Comparison of ENCODE assay signal across 8 cellular contexts in the genomic region with DNA sequence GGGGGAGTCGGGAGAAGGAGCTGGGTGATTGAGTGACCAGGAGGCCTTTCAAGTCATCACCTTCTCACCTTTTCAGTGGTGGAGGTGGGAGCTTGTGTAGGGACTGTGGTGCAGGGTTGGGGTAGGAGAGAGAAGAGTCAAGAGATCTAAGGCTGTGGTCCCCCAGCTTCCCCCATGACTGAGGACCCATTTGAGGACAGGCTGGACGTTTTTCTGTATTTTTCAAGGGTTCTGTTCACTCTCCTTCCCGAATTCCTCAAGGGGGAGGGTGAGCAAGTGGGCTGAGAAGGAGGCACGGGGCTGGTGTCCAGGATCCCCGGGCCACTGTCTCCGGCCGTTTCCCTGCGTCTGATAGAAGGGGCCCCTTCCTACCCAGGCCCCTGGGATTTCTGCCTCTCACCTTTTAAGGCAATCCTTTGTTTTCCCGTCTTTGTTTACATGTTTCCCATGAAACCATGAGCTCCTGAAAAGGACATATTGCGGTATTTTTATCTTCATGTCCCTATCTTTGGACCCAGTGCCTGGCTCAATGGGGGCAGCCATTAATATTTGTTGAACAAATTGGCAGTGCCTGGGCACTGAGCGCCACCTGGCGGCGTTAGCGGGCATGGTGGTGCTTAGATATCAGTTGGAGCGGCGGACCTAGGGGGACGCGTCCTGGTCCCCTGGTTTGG. TPM values are rescaled to one million over a fixed set of nuclear protein-coding genes. Genes with fewer than 3 reads are reported as not detected.
DNase-seq lines count a peak whose midpoint lies in the region; ATAC-seq, FAIRE-seq and TF ChIP-seq lines count a peak whose summit lies in the region.

No MANE protein-coding gene starts in this region.

- no CpG with 5 or more reads among the region's 18 CpGs for WGBS in mesendoderm (ENCODE audit: extremely low coverage, insufficient coverage, low lambda C conversion rate)

- H3K4me1 Mint-ChIP-seq in activated CD4-positive, alpha-beta memory T cell treated with anti-CD3 and anti-CD28 coated beads, Interleukin-2, amount 10 ng/mL, durations not matched to agents 7 days and 5 days: peaks cover 50% of the 10 kb centered on the region

- no peak overlapping the region for H3K23ac ChIP-seq in mesendoderm (ENCODE audit: low read length)

- H3K56ac ChIP-seq in mesendoderm (ENCODE audit: low read length): no peak overlapping the region

- H3K27me3 ChIP-seq in mesendoderm (ENCODE audit: insufficient read depth, low read length, poor library complexity): peaks cover 5% of the 10 kb centered on the region

- H3K27me3 Mint-ChIP-seq in activated CD4-positive, alpha-beta memory T cell treated with anti-CD3 and anti-CD28 coated beads, Interleukin-2, amount 10 ng/mL, durations not matched to agents 7 days and 5 days: peaks cover 21% of the 10 kb centered on the region

- no peak overlapping the region for H2BK15ac ChIP-seq in mesendoderm (replicated peaks; ENCODE audit: low read depth)

- H3K4me2 ChIP-seq in mesendoderm (ENCODE audit: low read length): no peak overlapping the region

- no peaks in the 10 kb centered on the region for H3K79me1 ChIP-seq in mesendoderm (ENCODE audit: low read length)

- H3K79me2 ChIP-seq in mesendoderm (ENCODE audit: control insufficient read depth, insufficient read depth, low read length): no peaks in the 10 kb centered on the region

- H2AK5ac ChIP-seq in mesendoderm (ENCODE audit: low read length): no peak overlapping the region

- H3K36me3 Mint-ChIP-seq in activated CD4-positive, alpha-beta memory T cell treated with anti-CD3 and anti-CD28 coated beads, Interleukin-2, amount 10 ng/mL, durations not matched to agents 7 days and 5 days (ENCODE audit: low read depth): no peaks in the 10 kb centered on the region

- POLR2A ChIA-PET in activated CD4-positive, alpha-beta memory T cell treated with anti-CD3 and anti-CD28 coated beads, Interleukin-2, amount 10 ng/mL, durations not matched to agents 7 days and 5 days (lab: Charles Lee): interaction anchor here (0.8 kb wide), 1 partner anchor 89 kb away, joined by 3 read pairs; no protein-coding TSS in a partner anchor

- H4K8ac ChIP-seq in mesendoderm (ENCODE audit: low read depth, low read length): no peak overlapping the region

- CTCF ChIA-PET in activated CD4-positive, alpha-beta memory T cell treated with anti-CD3 and anti-CD28 coated beads, Interleukin-2, amount 10 ng/mL, durations not matched to agents 7 days and 5 days (lab: Charles Lee): interaction anchor here (0.6 to 11.8 kb wide), 13 partner anchors 9 to 89 kb away, joined by 3 to 128 read pairs (median 7); a partner anchor contains a TSS

- no peak overlapping the region for H2BK5ac ChIP-seq in mesendoderm (ENCODE audit: low read length)

- no peaks in the 10 kb centered on the region for H3K9me3 Mint-ChIP-seq in activated CD4-positive, alpha-beta memory T cell treated with anti-CD3 and anti-CD28 coated beads, Interleukin-2, amount 10 ng/mL, durations not matched to agents 7 days and 5 days

- no peak overlapping the region for H3K18ac ChIP-seq in mesendoderm (ENCODE audit: low read length)

- peak; percentile 95 for FAIRE-seq in GM19239 (lab: Jason Lieb, UNC)

- H3K4me3 ChIP-seq in AG09309 (ENCODE audit: control insufficient read depth, low read depth, low read length): no peak overlapping the region
- no peak overlapping the region for H3K4me3 ChIP-seq in mesendoderm (ENCODE audit: low read length)

- no peak overlapping the region for H3K4ac ChIP-seq in mesendoderm (ENCODE audit: low read depth, low read length)

- H3K4me3 Mint-ChIP-seq in activated CD4-positive, alpha-beta memory T cell treated with anti-CD3 and anti-CD28 coated beads, Interleukin-2, amount 10 ng/mL, durations not matched to agents 7 days and 5 days: no peak overlapping the region

- no peak overlapping the region for H2BK120ac ChIP-seq in mesendoderm (ENCODE audit: low read depth, low read length)

- no peak overlapping the region for H3K9ac ChIP-seq in mesendoderm (ENCODE audit: low read length)

- peak overlapping the region; percentile 34 for H3K27ac Mint-ChIP-seq in activated CD4-positive, alpha-beta memory T cell treated with anti-CD3 and anti-CD28 coated beads, Interleukin-2, amount 10 ng/mL, durations not matched to agents 7 days and 5 days

- no peak for ATAC-seq in HG03159 (IDR thresholded peaks at IDR 0.05; ENCODE audit: unreplicated experiment)

- H4K5ac ChIP-seq in mesendoderm (ENCODE audit: low read length): no peak overlapping the region

- peak; percentile 94 for TF ChIP-seq CTCF in AG09309 (IDR thresholded peaks at IDR 0.05; ENCODE audit: control insufficient read depth, insufficient read depth, low read depth, low read length, missing control alignments)

- H3K36me3 ChIP-seq in mesendoderm (ENCODE audit: control insufficient read depth, insufficient read depth, low read length): no peaks in the 10 kb centered on the region

- H3K27ac ChIP-seq in mesendoderm (ENCODE audit: low read depth, low read length): no peak overlapping the region

- DNase-seq in AG09309 (ENCODE audit: low read depth) (no peak), GM19239 (ENCODE audit: insufficient read length, low spot score) (peak; percentile 51), NCI-H524 treated with DMSO at 0.1 percent for 48 hours (lab: John Stamatoyannopoulos, UW) (peak; percentile 43), mesendoderm (peak; percentile 62)
- DNase-seq in activated CD4-positive, alpha-beta memory T cell treated with anti-CD3 and anti-CD28 coated beads, Interleukin-2, amount 10 ng/mL, durations not matched to agents 7 days and 5 days: peak; percentile 79
- peak; percentile 67 for DNase-seq in effector CD4-positive, alpha-beta T cell
- peak; percentile 41 to 49 for DNase-seq in stimulated activated CD8-positive, alpha-beta memory T cell treated with anti-CD3 and anti-CD28 coated beads, Interleukin-2, amount 100 ng/mL, for 1 hour (ENCODE audit: low read depth in 2 of 2)

- peaks cover 7% of the 10 kb centered on the region for H3K4me1 ChIP-seq in mesendoderm (ENCODE audit: control insufficient read depth, low read depth, low read length)

RNA-seq across cellular contexts. Expression of a gene that starts 9.2 kb away (rescaled TPM):
- 10 to 100 TPM; 69.5 to 74.2 TPM for total RNA-seq in activated CD4-positive, alpha-beta memory T cell treated with anti-CD3 and anti-CD28 coated beads, Interleukin-2, amount 10 ng/mL, durations not matched to agents 7 days and 5 days
- 0.03 TPM for polyA plus RNA-seq in mesendoderm (2013, experiment 1 of 2)
- 0.03 TPM for polyA plus RNA-seq in mesendoderm (2013, experiment 2 of 2)

RNA-seq across cellular contexts. Expression of a gene that starts 25.4 kb away (rescaled TPM):
- total RNA-seq in activated CD4-positive, alpha-beta memory T cell treated with anti-CD3 and anti-CD28 coated beads, Interleukin-2, amount 10 ng/mL, durations not matched to agents 7 days and 5 days: 1 to 10 TPM in 1 of 2 experiments, under 1 TPM in 1; 0.68 to 1.2 TPM
- polyA plus RNA-seq in mesendoderm (2013, experiment 1 of 2): 3.7 TPM
- 4.0 TPM for polyA plus RNA-seq in mesendoderm (2013, experiment 2 of 2)
